In genomic region chr16:70428178-70428998, GRCh38 we compare ENCODE assay signal across 7 cellular contexts. TPM values are rescaled to one million over a fixed set of nuclear protein-coding genes. Genes with fewer than 3 reads are reported as not detected.
A peak's percentile ranks its signal among the peaks of the same experiment; 100 is the strongest.
DNase-seq lines count a peak whose midpoint lies in the region; ATAC-seq and TF ChIP-seq lines count a peak whose summit lies in the region.

No MANE protein-coding gene starts in this region.

- H3K36me3 ChIP-seq in heart right ventricle, result peaks cover 0 to 11% (median 0%) of the 10 kb centered on the region in 9 donors

- peak overlapping the region in 5 of 10 donors; percentile 0 to 12 (median 8) for H3K4me3 ChIP-seq in heart right ventricle

- DNase-seq in GM04504 (ENCODE audit: low read depth), result peak; percentile 94
- DNase-seq in OCI-M2 (lab: John Stamatoyannopoulos, UW; ENCODE audit: unreplicated experiment), result peak; percentile 87
- DNase-seq in heart right ventricle, result peak; percentile 96
- peak; percentile 53 to 92 (median 64) for DNase-seq in posterior cingulate gyrus

- no peak for TF ChIP-seq CTCF in heart right ventricle (IDR thresholded peaks at IDR 0.05)

- ATAC-seq in HG02798 (IDR thresholded peaks at IDR 0.05; ENCODE audit: poor library complexity, unreplicated experiment), result peak; percentile 43
- peak; percentile 85 to 94 (median 90) for ATAC-seq in heart right ventricle
- ATAC-seq in GM18519 (IDR thresholded peaks at IDR 0.05; ENCODE audit: low FRiP score, unreplicated experiment), result no peak

- H3K4me1 ChIP-seq in heart right ventricle, result peaks cover 47 to 93% (median 68%) of the 10 kb centered on the region in 9 donors

- intact Hi-C loops in heart right ventricle (cut with DNase I) (loop anchor here in 2 of 10 donors (2.0 to 5.0 kb wide), 2 partner anchors 46 to 48 kb away; no protein-coding TSS in a partner anchor), posterior cingulate gyrus (cut with DNase I) (no loop called here)

- H3K27me3 ChIP-seq in heart right ventricle, result no peaks in the 10 kb centered on the region

- H3K9me3 ChIP-seq in heart right ventricle, result no peaks in the 10 kb centered on the region

- H3K27ac ChIP-seq in adipose tissue (ENCODE audit: low read depth, low read length) (peak overlapping the region; percentile 30), heart right ventricle (peak overlapping the region; percentile 68 to 94 (median 88))

- WGBS in adipose tissue, 3 donors, result 4 to 8% (median 5%) methylated on average over 9 of the region's 9 CpGs
- WGBS in heart right ventricle, 2 donors, result 7 to 10% methylated on average over 9 of the region's 9 CpGs

RNA-seq across cellular contexts. Expression of gene ST3GAL2, which starts 10.5 kb away (rescaled TPM):
- polyA plus RNA-seq in adipose tissue, result 10 to 100 TPM in 2 of 3 donors, 1 to 10 TPM in 1; 3.3 to 11.9 (median 10.5) TPM
- total RNA-seq in heart right ventricle, result 10 to 100 TPM; 15.1 to 37.1 (median 20.9) TPM
- polyA plus RNA-seq in heart right ventricle, result 10 to 100 TPM in 1 of 2 donors, 1 to 10 TPM in 1; 8.0 to 10.8 TPM

RNA-seq across cellular contexts. Expression of gene FCSK, which starts 26.0 kb away (rescaled TPM):
- polyA plus RNA-seq in adipose tissue (10 to 100 TPM in 1 of 3 donors, 1 to 10 TPM in 2; 5.4 to 10.3 (median 8.2) TPM), heart right ventricle (10 to 100 TPM in 1 of 2 donors, 1 to 10 TPM in 1; 6.3 to 15.4 TPM)
- total RNA-seq in heart right ventricle, result 10 to 100 TPM in 2 of 10 donors, 1 to 10 TPM in 8; 6.5 to 12.6 (median 9.0) TPM
